Comparison of ENCODE assay signal across 7 cellular contexts in genomic region chr21:41313765-41314164, GRCh38. TPM values are rescaled to one million over a fixed set of nuclear protein-coding genes. Genes with fewer than 3 reads are reported as not detected.
"Had no signal": no experiment of that assay in that cellular context is flagged by ENCODE, and none has a peak within 500 bp of the region (broad histone marks: within the 10 kb centered on the region; RNA-seq: fewer than 3 reads in every experiment).

No MANE protein-coding gene starts in this region.

- H3K36me3 Mint-ChIP-seq: IgD-negative memory B cell had no signal

- H3K9me3 Mint-ChIP-seq: IgD-negative memory B cell had no signal

- ATAC-seq: HepG2, K562 had no signal

- H3K4me3 Mint-ChIP-seq: IgD-negative memory B cell had no signal

- H3K4me3 ChIP-seq: K562 had no signal

- H3K27ac ChIP-seq: HL-60 had no signal

- H3K27ac Mint-ChIP-seq: IgD-negative memory B cell had no signal

- DNase-seq: IMR-90, KBM-7 had no signal

RNA-seq across cellular contexts. Expression of gene FAM3B, which starts 2.8 kb away (rescaled TPM):
- total RNA-seq: HT-29, IMR-90 had no signal
